Comparison of ENCODE assay signal across 18 cellular contexts in the genomic region with DNA sequence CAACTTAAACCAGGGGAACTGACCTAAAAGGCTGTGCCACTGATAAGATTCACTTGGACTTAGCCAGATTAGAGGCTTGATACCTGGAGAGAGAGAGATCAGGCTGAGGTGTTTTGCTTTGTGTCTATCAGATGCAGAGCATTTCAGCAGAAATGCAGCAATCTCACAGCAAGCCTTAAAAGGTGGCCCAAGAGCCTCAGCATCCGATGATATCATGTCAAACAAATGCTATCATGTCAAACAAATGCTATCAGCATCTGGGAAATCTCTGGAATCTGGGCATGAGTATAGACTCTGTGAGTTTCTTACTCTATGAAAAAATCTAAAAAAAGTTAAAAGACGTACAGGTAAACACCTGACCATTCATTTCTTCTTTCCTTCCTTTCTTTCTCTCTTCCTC.
DNase-seq lines count a peak whose midpoint lies in the region; FAIRE-seq and TF ChIP-seq lines count a peak whose summit lies in the region.
"Had no signal": no experiment of that assay in that cellular context is flagged by ENCODE, and none has a peak within 500 bp of the region (broad histone marks: within the 10 kb centered on the region; RNA-seq: fewer than 3 reads in every experiment).

No MANE protein-coding gene starts in this region.

- DNase-seq in Caco-2 (peak; percentile 35 to 49), M059J (ENCODE audit: low read depth) (peak; percentile 9), H1 (ENCODE audit: low read depth in 1 of 2, low spot score in 2 of 2) (peak in 1 of 2 experiments; percentile 21), kidney glomerular epithelial cell (lab: John Stamatoyannopoulos, UW) (peak; percentile 71), NK-92 (lab: John Stamatoyannopoulos, UW; ENCODE audit: unreplicated experiment) (no peak), NCI-H2227 treated with DMSO at 0.1 percent for 48 hours (lab: John Stamatoyannopoulos, UW) (no peak)
- DNase-seq in CD4-positive, alpha-beta memory T cell = no peak
- no peak for DNase-seq in effector CD4-positive, alpha-beta T cell
- DNase-seq: DMS79 treated with DMSO at 0.1 percent for 48 hours; NCI-H1417; NCI-H1930; NCI-H526; NK-92 treated with Interleukin-12 subunit alpha and Interleukin-12 subunit beta, amount 100 ng/mL, for 24 hours had no signal

- no peaks in the 10 kb centered on the region for H3K27me3 Mint-ChIP-seq in Caco-2 (ENCODE audit: insufficient read depth, unreplicated experiment)
- no peaks in the 10 kb centered on the region for H3K27me3 Mint-ChIP-seq in CD4-positive, alpha-beta memory T cell

- H3K23ac ChIP-seq in H1 (ENCODE audit: insufficient read length) = no peak overlapping the region

- H2BK15ac ChIP-seq in H1 (ENCODE audit: low read length) = no peak overlapping the region

- H4K91ac ChIP-seq in H1 (replicated peaks; ENCODE audit: insufficient read length, low read length) = no peak overlapping the region

- no peaks in the 10 kb centered on the region for H4K20me1 ChIP-seq in H1 (replicated peaks in 1 of 2; ENCODE audit: control insufficient read depth in 1 of 2, insufficient read depth in 2 of 2, low read length in 2 of 2)

- no peak for FAIRE-seq in H1 (lab: Jason Lieb, UNC)
- FAIRE-seq: G401.6, GM12891, GM19239 had no signal

- H3K27me3 ChIP-seq in Caco-2 (replicated peaks; ENCODE audit: control insufficient read depth, insufficient read depth, low read length) (no peaks in the 10 kb centered on the region), H1 (replicated peaks in 1 of 4; ENCODE audit: control insufficient read depth in 3 of 4, extremely low read depth in 1 of 4, insufficient read depth in 3 of 4, low read length in 3 of 4) (no peaks in the 10 kb centered on the region)
- no peaks in the 10 kb centered on the region for H3K27me3 ChIP-seq in CD4-positive, alpha-beta memory T cell (ENCODE audit: insufficient read depth, low read length)

- no peak overlapping the region for H3K4me3 Mint-ChIP-seq in Caco-2 (ENCODE audit: unreplicated experiment)
- H3K4me3 Mint-ChIP-seq in CD4-positive, alpha-beta memory T cell = no peak overlapping the region

- no peak overlapping the region for H2BK120ac ChIP-seq in H1 (replicated peaks; ENCODE audit: low read depth, low read length)

- no peak overlapping the region for H3K56ac ChIP-seq in H1 (replicated peaks; ENCODE audit: insufficient read length, low read depth, low read length)

- H3K4me1 Mint-ChIP-seq in Caco-2 (ENCODE audit: low read depth, unreplicated experiment) = no peaks in the 10 kb centered on the region
- H3K4me1 Mint-ChIP-seq in CD4-positive, alpha-beta memory T cell = no peaks in the 10 kb centered on the region

- no peak overlapping the region for H3K18ac ChIP-seq in H1 (ENCODE audit: extremely low read depth, low read length)

- H3K79me1 ChIP-seq in H1 (ENCODE audit: low read depth, low read length) = no peaks in the 10 kb centered on the region

- H3K4me1 ChIP-seq in Caco-2 = peaks cover 17% of the 10 kb centered on the region
- H3K4me1 ChIP-seq in H1 (replicated peaks in 1 of 4; ENCODE audit: control insufficient read depth in 3 of 4, insufficient read depth in 4 of 4, low read length in 3 of 4) = no peaks in the 10 kb centered on the region
- H3K4me1 ChIP-seq in CD4-positive, alpha-beta memory T cell (ENCODE audit: insufficient read depth, low read length) = no peaks in the 10 kb centered on the region

- H3K4ac ChIP-seq in H1 (replicated peaks; ENCODE audit: insufficient read length, low read depth, low read length) = no peak overlapping the region

- H3K36me3 ChIP-seq in Caco-2 (ENCODE audit: control insufficient read depth, insufficient read depth, low read length) (no peaks in the 10 kb centered on the region), H1 (ENCODE audit: control insufficient read depth in 2 of 4, insufficient read depth in 4 of 4, low read length in 3 of 4) (no peaks in the 10 kb centered on the region)
- no peaks in the 10 kb centered on the region for H3K36me3 ChIP-seq in CD4-positive, alpha-beta memory T cell (ENCODE audit: insufficient read depth, low read length)

- CTCF ChIA-PET in Caco-2 (lab: Charles Lee) = no interaction called here
- CTCF ChIA-PET in H1 (lab: Charles Lee; ENCODE audit: partially characterized antibody) = interaction anchor here (1.3 kb wide), 1 partner anchor 77 kb away, joined by 3 read pairs; no protein-coding TSS in a partner anchor
- CTCF ChIA-PET in CD4-positive, alpha-beta memory T cell (lab: Charles Lee; ENCODE audit: partially characterized antibody) = no interaction called here

- H2BK12ac ChIP-seq in H1 (ENCODE audit: low read depth, low read length) = no peak overlapping the region

- no peak overlapping the region for H2BK20ac ChIP-seq in H1 (ENCODE audit: low read length)

- H3K27ac Mint-ChIP-seq in Caco-2 (ENCODE audit: unreplicated experiment) = no peak overlapping the region
- H3K27ac Mint-ChIP-seq in CD4-positive, alpha-beta memory T cell = no peak overlapping the region

- H3K36me3 Mint-ChIP-seq in Caco-2 (ENCODE audit: insufficient read depth, unreplicated experiment) = no peaks in the 10 kb centered on the region
- no peaks in the 10 kb centered on the region for H3K36me3 Mint-ChIP-seq in CD4-positive, alpha-beta memory T cell

- BruUV-seq in Caco-2 (replicated peaks; lab: Mats Ljungman, UMichigan) = no TSS peak

- TF ChIP-seq POLR2A in H1 (IDR thresholded peaks at IDR 0.05; ENCODE audit: control extremely low read depth in 1 of 2, low read depth in 2 of 2, low read length in 2 of 2) = no peak

- no peaks in the 10 kb centered on the region for H3K9me3 ChIP-seq in Caco-2
- no peaks in the 10 kb centered on the region for H3K9me3 ChIP-seq in H1 (ENCODE audit: insufficient read depth in 2 of 2, low read depth in 1 of 2, low read length in 1 of 2)
- no peaks in the 10 kb centered on the region for H3K9me3 ChIP-seq in CD4-positive, alpha-beta memory T cell (ENCODE audit: control insufficient read depth in 1 of 2, low read length in 2 of 2)

- no peak overlapping the region for H3K4me2 ChIP-seq in H1 (ENCODE audit: insufficient read depth in 1 of 2, low read depth in 2 of 2, low read length in 2 of 2)

- TF ChIP-seq RAD21 in H1 (IDR thresholded peaks at IDR 0.05 in 1 of 2, conservative IDR thresholded peaks at IDR 0.05 in 1 of 2; ENCODE audit: low read depth in 2 of 2, low read length in 2 of 2) = no peak

- POLR2A ChIA-PET in Caco-2 (lab: Charles Lee) = no interaction called here
- POLR2A ChIA-PET in H1 (lab: Charles Lee; ENCODE audit: partially characterized antibody) = no interaction called here
- POLR2A ChIA-PET in CD4-positive, alpha-beta memory T cell (lab: Charles Lee; ENCODE audit: partially characterized antibody) = no interaction called here

- H3K23me2 ChIP-seq in H1 (ENCODE audit: low read depth, low read length) = no peaks in the 10 kb centered on the region

- 81% methylated on average over 2 of the region's 2 CpGs; no CpG with 5 or more reads in 1 of the 2 experiments for WGBS in H1 (ENCODE audit: extremely low coverage in 1 of 2, insufficient coverage in 1 of 2, insufficient read length in 1 of 2, insufficient replicate concordance in 2 of 2, low coverage in 1 of 2, low lambda C conversion rate in 2 of 2, missing lambda C conversion rate in 1 of 2), 2 experiments

- TF ChIP-seq EP300 in H1 (IDR thresholded peaks at IDR 0.05; ENCODE audit: borderline replicate concordance in 1 of 2, low read depth in 2 of 2, low read length in 2 of 2) = no peak

- no peak overlapping the region for H4K5ac ChIP-seq in H1 (ENCODE audit: insufficient read length, low read depth, low read length)

- TF ChIP-seq CTCF in Caco-2 (IDR thresholded peaks at IDR 0.05; ENCODE audit: insufficient read depth in 1 of 2, low read depth in 1 of 2, low read length in 1 of 2, severe bottlenecking in 1 of 2, unreplicated experiment in 1 of 2) (no peak), H1 (IDR thresholded peaks at IDR 0.05; ENCODE audit: control extremely low read depth in 1 of 3, insufficient read depth in 1 of 3, low read depth in 1 of 3, low read length in 3 of 3) (no peak)

- no peak overlapping the region for H3K9ac ChIP-seq in H1 (replicated peaks in 1 of 4; ENCODE audit: extremely low read depth in 1 of 4, low read depth in 3 of 4, low read length in 3 of 4)

- H4K8ac ChIP-seq in H1 (ENCODE audit: extremely low read depth, insufficient read depth, low read length) = no peak overlapping the region

- intact Hi-C loops in Caco-2 (cut with micrococcal nuclease; ENCODE audit: unreplicated experiment) = no loop called here
- intact Hi-C loops in CD4-positive, alpha-beta memory T cell (cut with micrococcal nuclease) = no loop called here

- H3K79me2 ChIP-seq in H1 (ENCODE audit: control insufficient read depth in 1 of 2, insufficient read depth in 2 of 2, low read length in 2 of 2) = no peaks in the 10 kb centered on the region

- no peaks in the 10 kb centered on the region for H3K9me3 Mint-ChIP-seq in Caco-2 (ENCODE audit: unreplicated experiment)
- H3K9me3 Mint-ChIP-seq in CD4-positive, alpha-beta memory T cell = peaks cover 0 to 4% (median under 1%) of the 10 kb centered on the region in 8 donors

- H3K4me3 ChIP-seq in Caco-2 (ENCODE audit: low read depth, low read length) (no peak overlapping the region), H1 (ENCODE audit: extremely low read depth in 1 of 4, insufficient read depth in 2 of 4, low read depth in 3 of 4, low read length in 4 of 4) (no peak overlapping the region)
- H3K4me3 ChIP-seq in CD4-positive, alpha-beta memory T cell (ENCODE audit: low read length in 2 of 2) = no peak overlapping the region

- H3K27ac ChIP-seq in H1 (ENCODE audit: low read depth, low read length) = no peak overlapping the region
- H3K27ac ChIP-seq in CD4-positive, alpha-beta memory T cell (ENCODE audit: low read depth, low read length) = no peak overlapping the region
- H3K27ac ChIP-seq: C4-2B, RWPE1 had no signal

- no peak overlapping the region for H2BK5ac ChIP-seq in H1 (ENCODE audit: low read depth, low read length)

- no peak overlapping the region for H3K14ac ChIP-seq in H1 (ENCODE audit: insufficient read length)

- H2AFZ ChIP-seq in H1 (ENCODE audit: low read length) = peak overlapping the region; percentile 91

- H2AK5ac ChIP-seq in H1 (ENCODE audit: low read depth, low read length) = no peak overlapping the region

TF ChIP-seq in H1, 55 proteins besides CTCF, POLR2A, EP300 and RAD21:
- TF ChIP-seq JUN (IDR thresholded peaks at IDR 0.05; ENCODE audit: low read depth, low read length) (peak; percentile 34; the same call in 1 of the 2 replicates), CEBPB (IDR thresholded peaks at IDR 0.05; ENCODE audit: low read depth, low read length) (no peak)

Comparison
In these comparisons a context has a peak if more than half of its experiments do, and no peak if none do; other contexts are left out.
1. DNase-seq: peak in Caco-2 (2 of 2), M059J (single experiment) and kidney glomerular epithelial cell (single experiment); none in NK-92 (single experiment), CD4-positive, alpha-beta memory T cell (0 of 5), NCI-H2227 treated with DMSO at 0.1 percent for 48 hours (single experiment) and effector CD4-positive, alpha-beta T cell (single experiment).